ENCODE assay signal across 9 cellular contexts in genomic region chr5:135405082-135405481, GRCh38. TPM values are rescaled to one million over a fixed set of nuclear protein-coding genes. Genes with fewer than 3 reads are reported as not detected.
"Had no signal": no experiment of that assay in that cellular context is flagged by ENCODE, and none has a peak within 500 bp of the region (broad histone marks: within the 10 kb centered on the region; RNA-seq: fewer than 3 reads in every experiment).

No MANE protein-coding gene starts in this region.

- ATAC-seq: K562 had no signal

- DNase-seq: IMR-90, KBM-7, KG1 had no signal

- H3K27ac ChIP-seq: HL-60 had no signal

- H3K4me3 ChIP-seq: K562 had no signal

- FAIRE-seq: HTR-8/SVneo, K562 had no signal

RNA-seq across cellular contexts. Expression of gene DCANP1, which starts 42.1 kb away (rescaled TPM):
- total RNA-seq: HT-29, HT1080, IMR-90, K562 had no signal
- polyA plus RNA-seq: IgD-negative memory B cell, IMR-90, K562 had no signal

RNA-seq across cellular contexts. Expression of gene TIFAB, which starts 47.1 kb away (rescaled TPM):
- total RNA-seq: HT-29, HT1080, IMR-90, K562 had no signal
- polyA plus RNA-seq: IgD-negative memory B cell, IMR-90, K562 had no signal
